Comparison of ENCODE assay signal across 17 cellular contexts in the genomic region with DNA sequence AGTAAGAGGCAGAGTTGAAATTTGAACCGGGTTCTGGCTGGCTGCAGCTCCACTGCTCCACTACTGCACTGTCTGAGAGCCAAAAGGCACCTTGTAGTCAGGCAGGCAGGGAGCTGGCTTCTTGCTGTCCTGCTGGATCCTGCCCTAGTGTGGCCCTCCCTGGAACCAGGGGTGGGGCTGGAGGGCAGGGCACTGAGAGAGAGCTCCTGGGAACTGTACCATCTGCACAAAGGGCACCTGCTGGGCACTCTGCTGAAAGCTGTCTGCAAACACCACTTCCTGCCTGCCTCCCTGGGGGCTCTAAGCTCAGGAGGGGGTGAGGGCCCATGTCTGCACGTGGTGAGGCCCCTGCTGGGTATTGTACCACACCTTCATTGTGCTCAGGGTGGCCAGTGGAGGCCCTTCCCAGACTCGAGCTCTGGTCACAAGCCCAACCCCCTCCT. TPM values are rescaled to one million over a fixed set of nuclear protein-coding genes. Genes with fewer than 3 reads are reported as not detected.
DNase-seq lines count a peak whose midpoint lies in the region; ATAC-seq and TF ChIP-seq lines count a peak whose summit lies in the region.
"Had no signal": no experiment of that assay in that cellular context is flagged by ENCODE, and none has a peak within 500 bp of the region (broad histone marks: within the 10 kb centered on the region; RNA-seq: fewer than 3 reads in every experiment).

No MANE protein-coding gene starts in this region.

- no peaks in the 10 kb centered on the region for H3K4me1 Mint-ChIP-seq in activated CD8-positive, alpha-beta T cell treated with anti-CD3 and anti-CD28 coated beads for 36 hours (ENCODE audit: low read depth)
- H3K4me1 Mint-ChIP-seq in CD4-positive, alpha-beta T cell (ENCODE audit: low read depth), result no peaks in the 10 kb centered on the region
- H3K4me1 Mint-ChIP-seq: activated naive CD8-positive, alpha-beta T cell treated with anti-CD3 and anti-CD28 coated beads, Interleukin-2, amount 10 ng/mL, durations not matched to agents 7 days and 5 days had no signal

- no peaks in the 10 kb centered on the region for H3K9me3 Mint-ChIP-seq in activated CD8-positive, alpha-beta T cell treated with anti-CD3 and anti-CD28 coated beads for 36 hours
- no peaks in the 10 kb centered on the region for H3K9me3 Mint-ChIP-seq in CD4-positive, alpha-beta T cell
- H3K9me3 Mint-ChIP-seq: activated naive CD8-positive, alpha-beta T cell treated with anti-CD3 and anti-CD28 coated beads, Interleukin-2, amount 10 ng/mL, durations not matched to agents 7 days and 5 days had no signal

- in situ Hi-C loops in gastrocnemius medialis (cut with MboI; ENCODE audit: low sequenced_read_pairs in 4 of 4), result no loop called here

- H3K27me3 ChIP-seq in CD4-positive, alpha-beta T cell (ENCODE audit: control insufficient read depth, insufficient read depth, low read length), result no peaks in the 10 kb centered on the region
- H3K27me3 ChIP-seq in gastrocnemius medialis, result no peaks in the 10 kb centered on the region
- H3K27me3 ChIP-seq: upper lobe of left lung had no signal

- no peaks in the 10 kb centered on the region for H3K9me3 ChIP-seq in CD4-positive, alpha-beta T cell (ENCODE audit: control insufficient read depth, low read length)
- no peaks in the 10 kb centered on the region for H3K9me3 ChIP-seq in gastrocnemius medialis
- H3K9me3 ChIP-seq: upper lobe of left lung had no signal

- no peak for TF ChIP-seq POLR2A in gastrocnemius medialis (IDR thresholded peaks at IDR 0.05)

- no peak overlapping the region for H3K4me3 ChIP-seq in gastrocnemius medialis
- H3K4me3 ChIP-seq: PC-9, upper lobe of left lung had no signal

- H3K36me3 Mint-ChIP-seq in activated CD8-positive, alpha-beta T cell treated with anti-CD3 and anti-CD28 coated beads for 36 hours (ENCODE audit: low read depth), result no peaks in the 10 kb centered on the region
- no peaks in the 10 kb centered on the region for H3K36me3 Mint-ChIP-seq in CD4-positive, alpha-beta T cell (ENCODE audit: low read depth)
- H3K36me3 Mint-ChIP-seq: activated naive CD8-positive, alpha-beta T cell treated with anti-CD3 and anti-CD28 coated beads, Interleukin-2, amount 10 ng/mL, durations not matched to agents 7 days and 5 days had no signal

- no peaks in the 10 kb centered on the region for H3K36me3 ChIP-seq in gastrocnemius medialis
- H3K36me3 ChIP-seq: upper lobe of left lung had no signal

- CTCF ChIA-PET in activated CD8-positive, alpha-beta T cell treated with anti-CD3 and anti-CD28 coated beads for 36 hours (lab: Charles Lee), result no interaction called here
- CTCF ChIA-PET in CD4-positive, alpha-beta T cell (lab: Charles Lee), result no interaction called here

- DNase-seq in DMS153 (lab: John Stamatoyannopoulos, UW) (peak; percentile 94), NCI-H2196 (lab: John Stamatoyannopoulos, UW; ENCODE audit: unreplicated experiment) (peak; percentile 54), iPS-NIHi11 (ENCODE audit: low spot score) (peak; percentile 53), AG08396 (ENCODE audit: low spot score) (no peak), gastrocnemius medialis (no peak)
- no peak for DNase-seq in activated CD8-positive, alpha-beta T cell treated with anti-CD3 and anti-CD28 coated beads for 36 hours
- no peak for DNase-seq in CD4-positive, alpha-beta T cell
- DNase-seq: activated naive CD8-positive, alpha-beta T cell treated with anti-CD3 and anti-CD28 coated beads, Interleukin-2, amount 10 ng/mL, durations not matched to agents 7 days and 5 days; activated T-cell treated with anti-CD3 and anti-CD28 coated beads for 4 hours; central memory CD4-positive, alpha-beta T cell; NCI-H1694 treated with DMSO at 0.1 percent for 48 hours; PC-9; upper lobe of left lung had no signal

- no peak overlapping the region for H3K27ac Mint-ChIP-seq in activated CD8-positive, alpha-beta T cell treated with anti-CD3 and anti-CD28 coated beads for 36 hours
- no peak overlapping the region for H3K27ac Mint-ChIP-seq in CD4-positive, alpha-beta T cell
- H3K27ac Mint-ChIP-seq: activated naive CD8-positive, alpha-beta T cell treated with anti-CD3 and anti-CD28 coated beads, Interleukin-2, amount 10 ng/mL, durations not matched to agents 7 days and 5 days had no signal

- H3K4me1 ChIP-seq in gastrocnemius medialis, result no peaks in the 10 kb centered on the region
- H3K4me1 ChIP-seq: upper lobe of left lung had no signal

- no peak overlapping the region for H3K27ac ChIP-seq in CD4-positive, alpha-beta T cell (ENCODE audit: low read depth, low read length)
- H3K27ac ChIP-seq in gastrocnemius medialis, result no peak overlapping the region
- H3K27ac ChIP-seq: PC-9, upper lobe of left lung had no signal

- intact Hi-C loops in activated CD8-positive, alpha-beta T cell treated with anti-CD3 and anti-CD28 coated beads for 36 hours (cut with micrococcal nuclease), result no loop called here
- intact Hi-C loops in CD4-positive, alpha-beta T cell (cut with DNase I, micrococcal nuclease), result no loop called here
- intact Hi-C loops in gastrocnemius medialis (cut with DNase I; ENCODE audit: low total_unique reads), result no loop called here

- no peak for TF ChIP-seq CTCF in activated CD8-positive, alpha-beta T cell treated with anti-CD3 and anti-CD28 coated beads for 36 hours (IDR thresholded peaks at IDR 0.05)
- no peak for TF ChIP-seq CTCF in CD4-positive, alpha-beta T cell (IDR thresholded peaks at IDR 0.05)
- no peak for TF ChIP-seq CTCF in gastrocnemius medialis (IDR thresholded peaks at IDR 0.05 in 4 of 5, conservative IDR thresholded peaks at IDR 0.05 in 1 of 5)

- H3K4me3 Mint-ChIP-seq in activated CD8-positive, alpha-beta T cell treated with anti-CD3 and anti-CD28 coated beads for 36 hours, result no peak overlapping the region
- H3K4me3 Mint-ChIP-seq in CD4-positive, alpha-beta T cell, result no peak overlapping the region
- H3K4me3 Mint-ChIP-seq: activated naive CD8-positive, alpha-beta T cell treated with anti-CD3 and anti-CD28 coated beads, Interleukin-2, amount 10 ng/mL, durations not matched to agents 7 days and 5 days had no signal

- POLR2A ChIA-PET in activated CD8-positive, alpha-beta T cell treated with anti-CD3 and anti-CD28 coated beads for 36 hours (lab: Charles Lee), result no interaction called here
- POLR2A ChIA-PET in CD4-positive, alpha-beta T cell (lab: Charles Lee), result no interaction called here

- peak; percentile 36 for ATAC-seq in GM21786 (IDR thresholded peaks at IDR 0.05; ENCODE audit: unreplicated experiment)
- no peak for ATAC-seq in activated CD8-positive, alpha-beta T cell treated with anti-CD3 and anti-CD28 coated beads for 36 hours
- no peak for ATAC-seq in CD4-positive, alpha-beta T cell (ENCODE audit: poor library complexity)
- no peak for ATAC-seq in gastrocnemius medialis
- ATAC-seq: activated CD4-positive, CD25-positive, alpha-beta regulatory T cell treated with anti-CD3 and anti-CD28 coated beads, Interleukin-2, amount 50 U/mL, for 24 hours had no signal

- peaks cover 5% of the 10 kb centered on the region for H3K27me3 Mint-ChIP-seq in activated CD8-positive, alpha-beta T cell treated with anti-CD3 and anti-CD28 coated beads for 36 hours
- H3K27me3 Mint-ChIP-seq in CD4-positive, alpha-beta T cell, result peaks cover 21% of the 10 kb centered on the region

RNA-seq across cellular contexts. Expression of a gene that starts 19.0 kb away (rescaled TPM):
- total RNA-seq in activated CD8-positive, alpha-beta T cell treated with anti-CD3 and anti-CD28 coated beads for 36 hours, result not detected
- not detected for total RNA-seq in CD4-positive, alpha-beta T cell
- not detected for total RNA-seq in gastrocnemius medialis
- total RNA-seq: activated naive CD8-positive, alpha-beta T cell treated with anti-CD3 and anti-CD28 coated beads, Interleukin-2, amount 10 ng/mL, durations not matched to agents 7 days and 5 days; G401; PC-9; pulmonary artery endothelial cell; upper lobe of left lung had no signal

RNA-seq across cellular contexts. Expression of a gene that starts 46.7 kb away (rescaled TPM):
- 1 to 10 TPM in 1 of 2 experiments, under 1 TPM in 1; 0.65 to 1.1 TPM for total RNA-seq in activated CD8-positive, alpha-beta T cell treated with anti-CD3 and anti-CD28 coated beads for 36 hours
- not detected for total RNA-seq in CD4-positive, alpha-beta T cell
- not detected for total RNA-seq in gastrocnemius medialis
- total RNA-seq: G401, PC-9, pulmonary artery endothelial cell had no signal

Comparison
In these comparisons a context has a peak if more than half of its experiments do, and no peak if none do; other contexts are left out.
1. DNase-seq: peak in DMS153 (single experiment), NCI-H2196 (single experiment) and iPS-NIHi11 (single experiment); none in AG08396 (single experiment), activated CD8-positive, alpha-beta T cell treated with anti-CD3 and anti-CD28 coated beads for 36 hours (single experiment), CD4-positive, alpha-beta T cell (0 of 10) and gastrocnemius medialis (0 of 2).